Comparison of ENCODE assay signal across 8 cellular contexts in the genomic region with DNA sequence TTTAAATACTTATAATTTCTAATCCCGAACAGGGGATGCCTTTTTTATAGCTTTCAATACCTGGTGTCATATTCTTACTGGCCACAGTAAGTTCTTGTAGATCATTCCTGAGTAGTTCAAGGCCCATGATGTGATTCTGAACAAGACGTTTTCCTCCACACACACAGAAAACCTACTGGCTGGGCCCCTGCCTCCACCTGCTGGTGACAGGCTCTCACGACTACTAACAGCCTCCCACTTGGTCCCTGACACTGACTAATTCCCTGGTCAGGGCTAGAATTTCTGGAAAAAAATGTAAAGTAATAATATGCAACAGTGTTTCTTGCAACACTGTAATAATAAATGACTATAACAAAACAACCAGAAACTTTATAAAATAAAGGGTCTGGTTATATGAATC. TPM values are rescaled to one million over a fixed set of nuclear protein-coding genes. Genes with fewer than 3 reads are reported as not detected.
A peak's percentile ranks its signal among the peaks of the same experiment; 100 is the strongest.
DNase-seq lines count a peak whose midpoint lies in the region; ATAC-seq and TF ChIP-seq lines count a peak whose summit lies in the region.

No MANE protein-coding gene starts in this region.

- no peaks in the 10 kb centered on the region for H3K27me3 Mint-ChIP-seq in Caco-2 (ENCODE audit: insufficient read depth, unreplicated experiment)
- no peaks in the 10 kb centered on the region for H3K27me3 Mint-ChIP-seq in activated CD4-positive, alpha-beta T cell treated with anti-CD3 and anti-CD28 coated beads for 36 hours
- no peaks in the 10 kb centered on the region for H3K27me3 Mint-ChIP-seq in nephron (ENCODE audit: low read depth)

- H3K4me3 ChIP-seq in Caco-2 (ENCODE audit: low read depth, low read length) (no peak overlapping the region), GM23248 (no peak overlapping the region), fibroblast of pulmonary artery (replicated peaks; ENCODE audit: low read depth, low read length) (no peak overlapping the region)

- peak; percentile 58 for ATAC-seq in activated CD4-positive, alpha-beta T cell treated with anti-CD3 and anti-CD28 coated beads for 36 hours
- ATAC-seq in GM18519 (IDR thresholded peaks at IDR 0.05; ENCODE audit: low FRiP score, unreplicated experiment): no peak

- H3K4me1 ChIP-seq in Caco-2: 0 out of 2 replicates have a peak, but pooled peaks cover 3% of the 10 kb centered on the region
- H3K4me1 ChIP-seq in GM23248 (ENCODE audit: insufficient read depth): peaks cover 5% of the 10 kb centered on the region

- POLR2A ChIA-PET in Caco-2 (lab: Charles Lee): interaction anchor here (0.6 kb wide), 1 partner anchor 193 kb away, joined by 19 read pairs; a partner anchor contains a TSS
- POLR2A ChIA-PET in activated CD4-positive, alpha-beta T cell treated with anti-CD3 and anti-CD28 coated beads for 36 hours (lab: Charles Lee): no interaction called here

- no peaks in the 10 kb centered on the region for H3K9me3 Mint-ChIP-seq in Caco-2 (ENCODE audit: unreplicated experiment)
- H3K9me3 Mint-ChIP-seq in activated CD4-positive, alpha-beta T cell treated with anti-CD3 and anti-CD28 coated beads for 36 hours (ENCODE audit: low read depth): no peaks in the 10 kb centered on the region
- no peaks in the 10 kb centered on the region for H3K9me3 Mint-ChIP-seq in nephron

- no peak overlapping the region for H3K4me2 ChIP-seq in GM23248 (ENCODE audit: unreplicated experiment)

- CTCF ChIA-PET in Caco-2 (lab: Charles Lee): interaction anchor here (0.6 to 1.6 kb wide), 19 partner anchors 16 to 534 kb away, joined by 3 to 25 read pairs (median 3); a partner anchor contains a TSS
- CTCF ChIA-PET in activated CD4-positive, alpha-beta T cell treated with anti-CD3 and anti-CD28 coated beads for 36 hours (lab: Charles Lee): interaction anchor here (0.6 to 2.3 kb wide), 28 partner anchors 8 to 1567 kb away, joined by 3 to 24 read pairs (median 3); no protein-coding TSS in a partner anchor

- H4K20me1 ChIP-seq in GM23248 (ENCODE audit: insufficient read depth): no peaks in the 10 kb centered on the region

- H3K27ac Mint-ChIP-seq in Caco-2 (ENCODE audit: unreplicated experiment) (peak overlapping the region; percentile 42), nephron (peak overlapping the region in 1 of 3 experiments; percentile 52)
- H3K27ac Mint-ChIP-seq in activated CD4-positive, alpha-beta T cell treated with anti-CD3 and anti-CD28 coated beads for 36 hours: no peak overlapping the region

- H3K9ac ChIP-seq in GM23248: peak overlapping the region; percentile 21; the same call in 1 of the 2 replicates

- peaks cover 12% of the 10 kb centered on the region; the same call in 1 of the 2 replicates for H3F3A ChIP-seq in GM23248 (ENCODE audit: insufficient read depth)

- 2 to 4% methylated on average over 3 of the region's 3 CpGs for WGBS in GM23248 (ENCODE audit: low coverage in 1 of 2, low lambda C conversion rate in 2 of 2, missing lambda C conversion rate in 2 of 2), 2 experiments

- H3K9me3 ChIP-seq in Caco-2: no peaks in the 10 kb centered on the region
- no peaks in the 10 kb centered on the region for H3K9me3 ChIP-seq in GM23248 (ENCODE audit: low read depth)

- no peaks in the 10 kb centered on the region for H3K4me1 Mint-ChIP-seq in Caco-2 (ENCODE audit: low read depth, unreplicated experiment)
- peaks cover 6% of the 10 kb centered on the region for H3K4me1 Mint-ChIP-seq in activated CD4-positive, alpha-beta T cell treated with anti-CD3 and anti-CD28 coated beads for 36 hours
- H3K4me1 Mint-ChIP-seq in nephron: peaks cover 9% of the 10 kb centered on the region

- no peaks in the 10 kb centered on the region for H3K79me2 ChIP-seq in GM23248 (ENCODE audit: insufficient read depth)

- H3K9me2 ChIP-seq in GM23248 (ENCODE audit: insufficient read depth): no peaks in the 10 kb centered on the region

- no TSS peak for BruUV-seq in Caco-2 (replicated peaks; lab: Mats Ljungman, UMichigan)

- H3K27me3 ChIP-seq in Caco-2 (replicated peaks; ENCODE audit: control insufficient read depth, insufficient read depth, low read length) (no peaks in the 10 kb centered on the region), GM23248 (replicated peaks; ENCODE audit: insufficient read depth) (no peaks in the 10 kb centered on the region)

- H3K36me3 Mint-ChIP-seq in Caco-2 (ENCODE audit: insufficient read depth, unreplicated experiment) (no peaks in the 10 kb centered on the region), nephron (ENCODE audit: low read depth) (peaks cover 23% of the 10 kb centered on the region)
- H3K36me3 Mint-ChIP-seq in activated CD4-positive, alpha-beta T cell treated with anti-CD3 and anti-CD28 coated beads for 36 hours (ENCODE audit: low read depth): peaks cover 17% of the 10 kb centered on the region

- TF ChIP-seq CTCF in Caco-2 (IDR thresholded peaks at IDR 0.05; ENCODE audit: insufficient read depth in 1 of 2, low read depth in 1 of 2, low read length in 1 of 2, severe bottlenecking in 1 of 2, unreplicated experiment in 1 of 2): peak; percentile 70 to 91
- peak; percentile 65 for TF ChIP-seq CTCF in fibroblast of pulmonary artery (IDR thresholded peaks at IDR 0.05; ENCODE audit: low read length, missing control alignments)
- TF ChIP-seq CTCF in nephron (IDR thresholded peaks at IDR 0.05; ENCODE audit: unreplicated experiment in 3 of 3): peak; percentile 60 to 69 (median 64)

- H3K4me3 Mint-ChIP-seq in Caco-2 (ENCODE audit: unreplicated experiment) (no peak overlapping the region), nephron (no peak overlapping the region)
- no peak overlapping the region for H3K4me3 Mint-ChIP-seq in activated CD4-positive, alpha-beta T cell treated with anti-CD3 and anti-CD28 coated beads for 36 hours

- peak overlapping the region; percentile 49 for H3K27ac ChIP-seq in GM23248

- intact Hi-C loops in Caco-2 (cut with micrococcal nuclease; ENCODE audit: unreplicated experiment): loop anchor here (1.0 kb wide), 4 partner anchors 39 to 534 kb away; no protein-coding TSS in a partner anchor
- intact Hi-C loops in activated CD4-positive, alpha-beta T cell treated with anti-CD3 and anti-CD28 coated beads for 36 hours (cut with DNase I, micrococcal nuclease): loop anchor here in 1 of 2 experiments (1.0 to 2.0 kb wide), 2 partner anchors 205 to 292 kb away; no protein-coding TSS in a partner anchor

- in situ Hi-C loops in GM23248 (cut with MboI): loop anchor here (25.0 kb wide), 1 partner anchor 530 kb away; no protein-coding TSS in a partner anchor

- peak overlapping the region; percentile 55 for H2AFZ ChIP-seq in GM23248

- H3K36me3 ChIP-seq in Caco-2 (ENCODE audit: control insufficient read depth, insufficient read depth, low read length) (no peaks in the 10 kb centered on the region), GM23248 (ENCODE audit: low read depth) (no peaks in the 10 kb centered on the region)

- DNase-seq in Caco-2 (peak; percentile 70 to 77), GM23248 (peak; percentile 87), NCI-H2107 (lab: John Stamatoyannopoulos, UW) (peak; percentile 33), fibroblast of pulmonary artery (ENCODE audit: low read depth) (peak; percentile 67), NCI-H187 treated with DMSO at 0.1 percent for 48 hours (lab: John Stamatoyannopoulos, UW) (no peak)
- DNase-seq in activated CD4-positive, alpha-beta T cell treated with anti-CD3 and anti-CD28 coated beads for 36 hours: peak; percentile 63

RNA-seq across cellular contexts. Expression of a gene that starts 50.4 kb away (rescaled TPM):
- 24.1 and 25.4 TPM in 2 replicates for total RNA-seq in Caco-2 (2022)
- total RNA-seq in GM23248 (2014; rRNA removed; shearing (Covaris generic)): 0.54 and 1.0 TPM in 2 replicates
- 0.43 and 0.46 TPM in 2 replicates for polyA plus RNA-seq in GM23248 (2016; fragmentation: Nextera tagmentation; extraction: Ambion mirVana)
- total RNA-seq in activated CD4-positive, alpha-beta T cell treated with anti-CD3 and anti-CD28 coated beads for 36 hours: under 1 TPM; 0.56 to 0.64 TPM

Comparison
In these comparisons a context has a peak if more than half of its experiments do, and no peak if none do; other contexts are left out.
1. RNA of a gene that starts 50.4 kb away (total RNA-seq): 24.1 to 25.4 TPM in Caco-2; 0.56 to 0.64 TPM in activated CD4-positive, alpha-beta T cell treated with anti-CD3 and anti-CD28 coated beads for 36 hours and 0.54 to 1.0 TPM in GM23248; every median in the first group is over 10 times any median in the second.
2. Peak in every context shown above with its lines, with median percentiles within 50 percentile points of each other: CTCF ChIP-seq.